Comparison of ENCODE assay signal across 16 cellular contexts in genomic region chr1:174068000-174068399, GRCh38. TPM values are rescaled to one million over a fixed set of nuclear protein-coding genes. Genes with fewer than 3 reads are reported as not detected.
DNase-seq lines count a peak whose midpoint lies in the region; ATAC-seq and TF ChIP-seq lines count a peak whose summit lies in the region.
"Had no signal": no experiment of that assay in that cellular context is flagged by ENCODE, and none has a peak within 500 bp of the region (broad histone marks: within the 10 kb centered on the region; RNA-seq: fewer than 3 reads in every experiment).

No MANE protein-coding gene starts in this region.

- H3K27ac ChIP-seq in GM23338 (ENCODE audit: low read depth) (no peak overlapping the region), MM.1S (ENCODE audit: low read length) (no peak overlapping the region), spleen (no peak overlapping the region)
- H3K27ac ChIP-seq: BLaER1 treated with 17β-estradiol and CSF1 and Interleukin-3, amounts not matched to agents 10 nM and 100 nM; transverse colon had no signal

- H2AFZ ChIP-seq in GM23338 (peak overlapping the region; percentile 86), MM.1S (ENCODE audit: low read length) (no peak overlapping the region)

- H3K4me1 Mint-ChIP-seq in GM23338 = peaks cover 2% of the 10 kb centered on the region; the same call in 1 of the 3 replicates

- no peak overlapping the region for H3K4me3 Mint-ChIP-seq in GM23338

- intact Hi-C loops in spleen (cut with DNase I; ENCODE audit: low total_unique reads) = no loop called here

- no peak for TF ChIP-seq POLR2A in spleen (IDR thresholded peaks at IDR 0.05)

- H3K36me3 Mint-ChIP-seq in GM23338 (ENCODE audit: low read depth) = no peaks in the 10 kb centered on the region

- H3K4me2 ChIP-seq in GM23338 (no peak overlapping the region), MM.1S (ENCODE audit: low read depth, low read length) (no peak overlapping the region)

- H3K27me3 Mint-ChIP-seq in GM23338 (ENCODE audit: insufficient read depth, low read depth, poor library complexity) = no peaks in the 10 kb centered on the region

- H3F3A ChIP-seq in GM23338 (replicated peaks; ENCODE audit: low read depth) = no peaks in the 10 kb centered on the region
- H3F3A ChIP-seq in MM.1S (ENCODE audit: insufficient read depth, low read length) = no peaks in the 10 kb centered on the region

- no peaks in the 10 kb centered on the region for H3K9me2 ChIP-seq in GM23338 (ENCODE audit: insufficient read depth)
- no peaks in the 10 kb centered on the region for H3K9me2 ChIP-seq in MM.1S (replicated peaks; ENCODE audit: insufficient read depth, low read length)

- H3K9ac ChIP-seq in MM.1S (ENCODE audit: low read length) = no peak overlapping the region
- H3K9ac ChIP-seq: BLaER1 treated with 17β-estradiol and CSF1 and Interleukin-3, amounts not matched to agents 10 nM and 100 nM had no signal

- H3K27me3 ChIP-seq in GM23338 (ENCODE audit: insufficient read depth) (no peaks in the 10 kb centered on the region), MM.1S (replicated peaks; ENCODE audit: insufficient read depth, low read length) (no peaks in the 10 kb centered on the region), spleen (replicated peaks in 1 of 7) (no peaks in the 10 kb centered on the region)
- H3K27me3 ChIP-seq: BLaER1 treated with 17β-estradiol and CSF1 and Interleukin-3, amounts not matched to agents 10 nM and 100 nM; transverse colon had no signal

- H3K79me2 ChIP-seq in GM23338 (replicated peaks; ENCODE audit: insufficient read depth) = no peaks in the 10 kb centered on the region
- H3K79me2 ChIP-seq in MM.1S (ENCODE audit: low read length) = no peaks in the 10 kb centered on the region

- H3K36me3 ChIP-seq in GM23338 (ENCODE audit: insufficient read depth) (no peaks in the 10 kb centered on the region), MM.1S (replicated peaks; ENCODE audit: insufficient read depth, low read length) (no peaks in the 10 kb centered on the region), spleen (no peaks in the 10 kb centered on the region)
- H3K36me3 ChIP-seq: BLaER1 treated with 17β-estradiol and CSF1 and Interleukin-3, amounts not matched to agents 10 nM and 100 nM; transverse colon had no signal

- DNase-seq in GM23338 (ENCODE audit: low spot score) (no peak), MM.1S (peak; percentile 65), amniotic epithelial cell (ENCODE audit: low read depth) (peak; percentile 89), kidney tubule cell (ENCODE audit: low spot score) (peak; percentile 52), SK-N-DZ (ENCODE audit: low spot score) (no peak), spleen (no peak), anterior cingulate cortex (lab: John Stamatoyannopoulos, UW) (no peak)
- DNase-seq: activated CD4-positive, alpha-beta T cell treated with anti-CD3 and anti-CD28 coated beads, Interleukin-2, amount 50 U/mL, for 48 hours; GDM1; NCI-H187 treated with DMSO at 0.1 percent for 48 hours; NCI-H774; right cardiac atrium; SHP77 treated with DMSO at 0.1 percent for 48 hours; transverse colon had no signal

- no peak for ATAC-seq in GM23338
- ATAC-seq in GM21360 (IDR thresholded peaks at IDR 0.05; ENCODE audit: unreplicated experiment) = no peak
- ATAC-seq: right cardiac atrium had no signal

- H3K27ac Mint-ChIP-seq in GM23338 = no peak overlapping the region

- H3K4me1 ChIP-seq in GM23338 (ENCODE audit: insufficient read depth) (no peaks in the 10 kb centered on the region), MM.1S (ENCODE audit: low read length) (peaks cover 4% of the 10 kb centered on the region; the same call in 1 of the 2 replicates), spleen (no peaks in the 10 kb centered on the region)
- H3K4me1 ChIP-seq: transverse colon had no signal

- TF ChIP-seq CTCF in GM23338 (conservative IDR thresholded peaks at IDR 0.05; ENCODE audit: low read depth in 2 of 2) (no peak), MM.1S (IDR thresholded peaks at IDR 0.05; ENCODE audit: low read length) (no peak), spleen (IDR thresholded peaks at IDR 0.05 in 8 of 11, conservative IDR thresholded peaks at IDR 0.05 in 3 of 11) (no peak)

- H3K4me3 ChIP-seq in GM23338 (no peak overlapping the region), MM.1S (ENCODE audit: low read length) (no peak overlapping the region), spleen (no peak overlapping the region)
- H3K4me3 ChIP-seq: BLaER1 treated with 17β-estradiol and CSF1 and Interleukin-3, amounts not matched to agents 10 nM and 100 nM; transverse colon had no signal

- H4K20me1 ChIP-seq in GM23338 (replicated peaks; ENCODE audit: insufficient read depth) (no peaks in the 10 kb centered on the region), MM.1S (ENCODE audit: insufficient read depth, low read length) (no peaks in the 10 kb centered on the region)
- H4K20me1 ChIP-seq: BLaER1 treated with 17β-estradiol and CSF1 and Interleukin-3, amounts not matched to agents 10 nM and 100 nM had no signal

- WGBS in spleen, 5 donors = 91 to 100% (median 96%) methylated on average over 1 of the region's 1 CpG

- H3K9me3 ChIP-seq in MM.1S (replicated peaks; ENCODE audit: insufficient read depth, low read length) = no peaks in the 10 kb centered on the region
- no peaks in the 10 kb centered on the region for H3K9me3 ChIP-seq in spleen
- H3K9me3 ChIP-seq: BLaER1 treated with 17β-estradiol and CSF1 and Interleukin-3, amounts not matched to agents 10 nM and 100 nM; transverse colon had no signal

- H3K9me3 Mint-ChIP-seq in GM23338 = no peaks in the 10 kb centered on the region

TF ChIP-seq in GM23338, 12 proteins besides CTCF, POLR2A, EP300 and RAD21:
- TF ChIP-seq EZH2phosphoT487 (IDR thresholded peaks at IDR 0.05; ENCODE audit: unreplicated experiment) (no peak), ZNF114 (CRISPR knock-in tag; IDR thresholded peaks at IDR 0.05) (no peak), JUNB (IDR thresholded peaks at IDR 0.05; ENCODE audit: unreplicated experiment) (no peak), ETS1 (IDR thresholded peaks at IDR 0.05) (no peak), CREB1 (CRISPR knock-in tag; IDR thresholded peaks at IDR 0.05; ENCODE audit: low read depth) (no peak), EZH2 (IDR thresholded peaks at IDR 0.05; ENCODE audit: low read depth, unreplicated experiment) (no peak), REST (IDR thresholded peaks at IDR 0.05; ENCODE audit: unreplicated experiment) (no peak)
TF ChIP-seq in GM23338: peak in this region for 0.

RNA-seq across cellular contexts. Expression of gene RC3H1, which starts 45.8 kb away (rescaled TPM):
- total RNA-seq in GM23338 (2014; rRNA removed; shearing (Covaris generic)) = 21.6 and 24.5 TPM in 2 replicates
- polyA plus RNA-seq in GM23338 (2016; fragmentation: Nextera tagmentation; extraction: Ambion mirVana) = 4.7 and 6.8 TPM in 2 replicates
- polyA plus RNA-seq in SK-N-DZ (2014; cell fraction: cytosol; rRNA removed) = 5.4 and 6.2 TPM in 2 replicates
- 6.3 and 6.8 TPM in 2 replicates for polyA plus RNA-seq in SK-N-DZ (2014; cell fraction: nucleus; rRNA removed)
- 10 to 100 TPM; 48.9 to 64.2 (median 54.6) TPM for total RNA-seq in spleen
- polyA plus RNA-seq in spleen = 1 to 10 TPM; 3.9 to 6.3 (median 4.8) TPM

Comparison
In these comparisons a context has a peak if more than half of its experiments do, and no peak if none do; other contexts are left out.
1. DNase-seq: peak in MM.1S (single experiment), amniotic epithelial cell (single experiment) and kidney tubule cell (single experiment); none in GM23338 (single experiment), SK-N-DZ (single experiment), spleen (single experiment) and anterior cingulate cortex (0 of 58).